Comparison of ENCODE assay signal across 24 cellular contexts in genomic region chr1:114344656-114345055, GRCh38.
A peak's percentile ranks its signal among the peaks of the same experiment; 100 is the strongest.
DNase-seq lines count a peak whose midpoint lies in the region; ATAC-seq and TF ChIP-seq lines count a peak whose summit lies in the region.
"Had no signal": no experiment of that assay in that cellular context is flagged by ENCODE, and none has a peak within 500 bp of the region (broad histone marks: within the 10 kb centered on the region; RNA-seq: fewer than 3 reads in every experiment).

No MANE protein-coding gene starts in this region.

- CTCF ChIA-PET in CD4-positive, alpha-beta memory T cell (lab: Charles Lee; ENCODE audit: partially characterized antibody): interaction anchor here (1.7 to 6.5 kb wide), 4 partner anchors 13 to 328 kb away, joined by 3 to 69 read pairs (median 42); no protein-coding TSS in a partner anchor

- H3K4me1 Mint-ChIP-seq in CD4-positive, alpha-beta memory T cell: peaks cover 35 to 68% (median 52%) of the 10 kb centered on the region in 4 donors
- H3K4me1 Mint-ChIP-seq in natural killer cell treated with Interleukin-12 subunit alpha and Interleukin-12 subunit beta and Interleukin-15 and Interleukin-18, amount 100 ng/mL, for 72 hours (ENCODE audit: low read depth in 2 of 2): peaks cover 48 to 54% of the 10 kb centered on the region in 2 donors

- TF ChIP-seq CTCF in esophagus muscularis mucosa (IDR thresholded peaks at IDR 0.05): no peak

- no peaks in the 10 kb centered on the region for H3K9me3 ChIP-seq in CD4-positive, alpha-beta memory T cell (ENCODE audit: control insufficient read depth in 1 of 2, low read length in 2 of 2)
- no peaks in the 10 kb centered on the region for H3K9me3 ChIP-seq in esophagus muscularis mucosa

- intact Hi-C loops in CD4-positive, alpha-beta memory T cell (cut with micrococcal nuclease): loop anchor here (5.0 to 10.0 kb wide), 5 partner anchors 48 to 952 kb away; partner anchors contain the start of genes MAGI3 and OLFML3
- intact Hi-C loops in esophagus muscularis mucosa (cut with DNase I): loop anchor here (5.0 to 10.0 kb wide), 2 partner anchors 168 to 240 kb away; partner anchors contain the start of genes BCAS2 and TRIM33

- H3K27me3 ChIP-seq in CD4-positive, alpha-beta memory T cell (ENCODE audit: insufficient read depth, low read length): no peaks in the 10 kb centered on the region
- no peaks in the 10 kb centered on the region for H3K27me3 ChIP-seq in esophagus muscularis mucosa

- no peaks in the 10 kb centered on the region for H3K36me3 ChIP-seq in CD4-positive, alpha-beta memory T cell (ENCODE audit: insufficient read depth, low read length)
- no peaks in the 10 kb centered on the region for H3K36me3 ChIP-seq in esophagus muscularis mucosa

- no peak for TF ChIP-seq EP300 in esophagus muscularis mucosa (IDR thresholded peaks at IDR 0.05)

- H3K27ac ChIP-seq in CD4-positive, alpha-beta memory T cell (ENCODE audit: low read depth, low read length): no peak overlapping the region
- H3K27ac ChIP-seq in esophagus muscularis mucosa (replicated peaks in 1 of 4): no peak overlapping the region
- H3K27ac ChIP-seq: C4-2B, HL-60, PC-9, RWPE1 had no signal

- WGBS in esophagus muscularis mucosa: 95% methylated on average over 4 of the region's 4 CpGs

- H3K36me3 Mint-ChIP-seq in CD4-positive, alpha-beta memory T cell: no peaks in the 10 kb centered on the region
- no peaks in the 10 kb centered on the region for H3K36me3 Mint-ChIP-seq in natural killer cell treated with Interleukin-12 subunit alpha and Interleukin-12 subunit beta and Interleukin-15 and Interleukin-18, amount 100 ng/mL, for 72 hours

- no peak overlapping the region for H3K4me3 ChIP-seq in CD4-positive, alpha-beta memory T cell (ENCODE audit: low read length in 2 of 2)
- no peak overlapping the region for H3K4me3 ChIP-seq in esophagus muscularis mucosa
- H3K4me3 ChIP-seq: GM12878, PC-9 had no signal

- peaks cover 65% of the 10 kb centered on the region for H3K4me1 ChIP-seq in CD4-positive, alpha-beta memory T cell (ENCODE audit: insufficient read depth, low read length)
- peaks cover 11 to 13% (median 13%) of the 10 kb centered on the region in 4 donors for H3K4me1 ChIP-seq in esophagus muscularis mucosa

- peak overlapping the region in 4 of 7 donors; percentile 36 to 62 (median 44) for H3K27ac Mint-ChIP-seq in CD4-positive, alpha-beta memory T cell
- H3K27ac Mint-ChIP-seq in natural killer cell treated with Interleukin-12 subunit alpha and Interleukin-12 subunit beta and Interleukin-15 and Interleukin-18, amount 100 ng/mL, for 72 hours: peak overlapping the region; percentile 87 to 97

- DNase-seq in CD4-positive, alpha-beta memory T cell: no peak
- peak; percentile 70 for DNase-seq in RKO (ENCODE audit: low spot score)
- peak; percentile 74 for DNase-seq in esophagus muscularis mucosa (ENCODE audit: extremely low spot score)
- no peak for DNase-seq in natural killer cell treated with Interleukin-12 subunit alpha and Interleukin-12 subunit beta and Interleukin-15 and Interleukin-18, amount 100 ng/mL, for 72 hours (ENCODE audit: low spot score)
- no peak for DNase-seq in nucleus accumbens (lab: John Stamatoyannopoulos, UW)
- DNase-seq in LoVo (ENCODE audit: low spot score): no peak
- DNase-seq: DMS79, GOT3, HCEC 1CT, KG1, NCI-H1105, NCI-H2029 treated with DMSO at 0.1 percent for 48 hours, NCI-H226, NCI-H510A treated with DMSO at 0.1 percent for 48 hours, NCI-H748 treated with DMSO at 0.1 percent for 48 hours, PC-9, SHP77 treated with DMSO at 0.1 percent for 48 hours had no signal

- POLR2A ChIA-PET in CD4-positive, alpha-beta memory T cell (lab: Charles Lee; ENCODE audit: partially characterized antibody): interaction anchor here (6.7 kb wide), 1 partner anchor 13 kb away, joined by 79 read pairs; no protein-coding TSS in a partner anchor

- peaks cover 0 to 3% (median 0%) of the 10 kb centered on the region in 8 donors for H3K9me3 Mint-ChIP-seq in CD4-positive, alpha-beta memory T cell
- H3K9me3 Mint-ChIP-seq in natural killer cell treated with Interleukin-12 subunit alpha and Interleukin-12 subunit beta and Interleukin-15 and Interleukin-18, amount 100 ng/mL, for 72 hours: peaks cover 7% of the 10 kb centered on the region

- peak overlapping the region in 2 of 8 donors; percentile 21 to 67 for H3K4me3 Mint-ChIP-seq in CD4-positive, alpha-beta memory T cell
- H3K4me3 Mint-ChIP-seq in natural killer cell treated with Interleukin-12 subunit alpha and Interleukin-12 subunit beta and Interleukin-15 and Interleukin-18, amount 100 ng/mL, for 72 hours: peak overlapping the region; percentile 95

- no peak for ATAC-seq in natural killer cell treated with Interleukin-12 subunit alpha and Interleukin-12 subunit beta and Interleukin-15 and Interleukin-18, amount 100 ng/mL, for 72 hours
- ATAC-seq in GM18511 (IDR thresholded peaks at IDR 0.05; ENCODE audit: unreplicated experiment): no peak
- no peak for ATAC-seq in GM19328 (IDR thresholded peaks at IDR 0.05; ENCODE audit: unreplicated experiment)
- ATAC-seq: GM12878, HepG2 had no signal

- no peak for TF ChIP-seq POLR2A in esophagus muscularis mucosa (IDR thresholded peaks at IDR 0.05; ENCODE audit: low read depth)

- H3K27me3 Mint-ChIP-seq in CD4-positive, alpha-beta memory T cell: no peaks in the 10 kb centered on the region
- no peaks in the 10 kb centered on the region for H3K27me3 Mint-ChIP-seq in natural killer cell treated with Interleukin-12 subunit alpha and Interleukin-12 subunit beta and Interleukin-15 and Interleukin-18, amount 100 ng/mL, for 72 hours

Comparison
In these comparisons a context has a peak if more than half of its experiments do, and no peak if none do; other contexts are left out.
1. DNase-seq: peak in RKO (single experiment) and esophagus muscularis mucosa (single experiment); none in CD4-positive, alpha-beta memory T cell (0 of 5), natural killer cell treated with Interleukin-12 subunit alpha and Interleukin-12 subunit beta and Interleukin-15 and Interleukin-18, amount 100 ng/mL, for 72 hours (single experiment), nucleus accumbens (0 of 56) and LoVo (single experiment).